ENCODE assay signal across 1 cellular context in the genomic region with DNA sequence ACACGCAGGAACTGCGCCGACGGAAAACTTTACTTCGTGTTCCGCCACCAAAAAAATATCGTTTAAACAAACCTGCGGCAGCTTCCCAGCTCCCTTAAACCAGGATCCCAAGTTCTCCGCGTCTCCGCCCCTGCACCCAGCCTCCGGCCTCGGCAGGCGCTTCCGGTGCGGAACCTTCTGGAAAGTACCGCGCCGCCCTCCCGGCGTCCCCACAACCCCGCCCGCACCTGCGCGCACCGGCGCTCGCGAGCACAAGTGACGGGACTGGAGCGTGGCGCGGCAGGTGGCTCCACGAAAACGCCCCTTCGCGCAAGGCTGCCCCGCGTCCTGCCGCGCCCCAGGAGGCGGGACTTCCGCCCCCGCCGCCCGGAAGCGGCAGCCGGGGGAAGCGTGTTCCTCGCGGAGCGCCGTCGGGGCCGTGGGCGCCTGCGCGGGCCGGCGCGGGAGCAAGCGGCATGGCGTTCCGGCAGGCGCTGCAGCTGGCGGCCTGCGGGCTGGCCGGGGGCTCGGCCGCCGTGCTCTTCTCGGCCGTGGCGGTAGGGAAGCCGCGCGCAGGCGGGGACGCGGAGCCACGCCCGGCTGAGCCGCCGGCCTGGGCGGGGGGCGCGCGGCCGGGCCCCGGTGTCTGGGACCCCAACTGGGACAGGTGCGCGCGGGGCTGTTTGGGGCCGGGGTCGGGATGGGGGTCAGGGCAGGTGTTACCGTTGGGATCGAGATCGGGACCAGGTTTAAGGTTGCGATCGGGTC.
TF ChIP-seq lines count a peak whose summit lies in the region.

A gene (plus strand): TSS at position 421 of the 747 bp plus-strand sequence. CDS start 35 bp downstream, at position 456.

TF ChIP-seq in K562, 482 proteins besides CTCF, POLR2A, EP300 and RAD21 (continued from another document and continues in another):
- TF ChIP-seq, protein P1, sequence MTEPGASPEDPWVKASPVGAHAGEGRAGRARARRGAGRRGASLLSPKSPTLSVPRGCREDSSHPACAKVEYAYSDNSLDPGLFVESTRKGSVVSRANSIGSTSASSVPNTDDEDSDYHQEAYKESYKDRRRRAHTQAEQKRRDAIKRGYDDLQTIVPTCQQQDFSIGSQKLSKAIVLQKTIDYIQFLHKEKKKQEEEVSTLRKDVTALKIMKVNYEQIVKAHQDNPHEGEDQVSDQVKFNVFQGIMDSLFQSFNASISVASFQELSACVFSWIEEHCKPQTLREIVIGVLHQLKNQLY (CRISPR knock-in tag; conservative IDR thresholded peaks at IDR 0.05): no peak
- TF ChIP-seq NFYB (IDR thresholded peaks at IDR 0.05; ENCODE audit: extremely low read depth, insufficient read length): no peak
- TF ChIP-seq RBFOX2 (IDR thresholded peaks at IDR 0.05; ENCODE audit: low read depth, low read length): peak; percentile 89
- TF ChIP-seq, protein P2, sequence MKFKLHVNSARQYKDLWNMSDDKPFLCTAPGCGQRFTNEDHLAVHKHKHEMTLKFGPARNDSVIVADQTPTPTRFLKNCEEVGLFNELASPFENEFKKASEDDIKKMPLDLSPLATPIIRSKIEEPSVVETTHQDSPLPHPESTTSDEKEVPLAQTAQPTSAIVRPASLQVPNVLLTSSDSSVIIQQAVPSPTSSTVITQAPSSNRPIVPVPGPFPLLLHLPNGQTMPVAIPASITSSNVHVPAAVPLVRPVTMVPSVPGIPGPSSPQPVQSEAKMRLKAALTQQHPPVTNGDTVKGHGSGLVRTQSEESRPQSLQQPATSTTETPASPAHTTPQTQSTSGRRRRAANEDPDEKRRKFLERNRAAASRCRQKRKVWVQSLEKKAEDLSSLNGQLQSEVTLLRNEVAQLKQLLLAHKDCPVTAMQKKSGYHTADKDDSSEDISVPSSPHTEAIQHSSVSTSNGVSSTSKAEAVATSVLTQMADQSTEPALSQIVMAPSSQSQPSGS (CRISPR knock-in tag; IDR thresholded peaks at IDR 0.05): no peak
- TF ChIP-seq FOXK2 (conservative IDR thresholded peaks at IDR 0.05 in 1 of 2, IDR thresholded peaks at IDR 0.05 in 1 of 2; ENCODE audit: low read depth in 2 of 2): no peak
- TF ChIP-seq CAMTA2 (CRISPR knock-in tag; conservative IDR thresholded peaks at IDR 0.05): no peak
- peak; percentile 69 for TF ChIP-seq CREM (IDR thresholded peaks at IDR 0.05; ENCODE audit: low read depth)
- TF ChIP-seq GTF2E2 (tag; IDR thresholded peaks at IDR 0.05): no peak
- TF ChIP-seq, protein P3, sequence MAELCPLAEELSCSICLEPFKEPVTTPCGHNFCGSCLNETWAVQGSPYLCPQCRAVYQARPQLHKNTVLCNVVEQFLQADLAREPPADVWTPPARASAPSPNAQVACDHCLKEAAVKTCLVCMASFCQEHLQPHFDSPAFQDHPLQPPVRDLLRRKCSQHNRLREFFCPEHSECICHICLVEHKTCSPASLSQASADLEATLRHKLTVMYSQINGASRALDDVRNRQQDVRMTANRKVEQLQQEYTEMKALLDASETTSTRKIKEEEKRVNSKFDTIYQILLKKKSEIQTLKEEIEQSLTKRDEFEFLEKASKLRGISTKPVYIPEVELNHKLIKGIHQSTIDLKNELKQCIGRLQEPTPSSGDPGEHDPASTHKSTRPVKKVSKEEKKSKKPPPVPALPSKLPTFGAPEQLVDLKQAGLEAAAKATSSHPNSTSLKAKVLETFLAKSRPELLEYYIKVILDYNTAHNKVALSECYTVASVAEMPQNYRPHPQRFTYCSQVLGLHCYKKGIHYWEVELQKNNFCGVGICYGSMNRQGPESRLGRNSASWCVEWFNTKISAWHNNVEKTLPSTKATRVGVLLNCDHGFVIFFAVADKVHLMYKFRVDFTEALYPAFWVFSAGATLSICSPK (IDR thresholded peaks at IDR 0.05; ENCODE audit: borderline replicate concordance): no peak
- TF ChIP-seq CC2D1A (IDR thresholded peaks at IDR 0.05): no peak
- TF ChIP-seq ZBTB8A (IDR thresholded peaks at IDR 0.05; ENCODE audit: partially characterized antibody): no peak
- no peak for TF ChIP-seq GTF2F1 (IDR thresholded peaks at IDR 0.05; ENCODE audit: low read depth, low read length)
- TF ChIP-seq SMAD1 (IDR thresholded peaks at IDR 0.05; ENCODE audit: low read depth, low read length, partially characterized antibody): no peak
- TF ChIP-seq, protein P4, sequence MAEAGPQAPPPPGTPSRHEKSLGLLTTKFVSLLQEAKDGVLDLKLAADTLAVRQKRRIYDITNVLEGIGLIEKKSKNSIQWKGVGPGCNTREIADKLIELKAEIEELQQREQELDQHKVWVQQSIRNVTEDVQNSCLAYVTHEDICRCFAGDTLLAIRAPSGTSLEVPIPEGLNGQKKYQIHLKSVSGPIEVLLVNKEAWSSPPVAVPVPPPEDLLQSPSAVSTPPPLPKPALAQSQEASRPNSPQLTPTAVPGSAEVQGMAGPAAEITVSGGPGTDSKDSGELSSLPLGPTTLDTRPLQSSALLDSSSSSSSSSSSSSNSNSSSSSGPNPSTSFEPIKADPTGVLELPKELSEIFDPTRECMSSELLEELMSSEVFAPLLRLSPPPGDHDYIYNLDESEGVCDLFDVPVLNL (CRISPR knock-in tag; IDR thresholded peaks at IDR 0.05; ENCODE audit: low read depth): no peak
- TF ChIP-seq, protein P5, sequence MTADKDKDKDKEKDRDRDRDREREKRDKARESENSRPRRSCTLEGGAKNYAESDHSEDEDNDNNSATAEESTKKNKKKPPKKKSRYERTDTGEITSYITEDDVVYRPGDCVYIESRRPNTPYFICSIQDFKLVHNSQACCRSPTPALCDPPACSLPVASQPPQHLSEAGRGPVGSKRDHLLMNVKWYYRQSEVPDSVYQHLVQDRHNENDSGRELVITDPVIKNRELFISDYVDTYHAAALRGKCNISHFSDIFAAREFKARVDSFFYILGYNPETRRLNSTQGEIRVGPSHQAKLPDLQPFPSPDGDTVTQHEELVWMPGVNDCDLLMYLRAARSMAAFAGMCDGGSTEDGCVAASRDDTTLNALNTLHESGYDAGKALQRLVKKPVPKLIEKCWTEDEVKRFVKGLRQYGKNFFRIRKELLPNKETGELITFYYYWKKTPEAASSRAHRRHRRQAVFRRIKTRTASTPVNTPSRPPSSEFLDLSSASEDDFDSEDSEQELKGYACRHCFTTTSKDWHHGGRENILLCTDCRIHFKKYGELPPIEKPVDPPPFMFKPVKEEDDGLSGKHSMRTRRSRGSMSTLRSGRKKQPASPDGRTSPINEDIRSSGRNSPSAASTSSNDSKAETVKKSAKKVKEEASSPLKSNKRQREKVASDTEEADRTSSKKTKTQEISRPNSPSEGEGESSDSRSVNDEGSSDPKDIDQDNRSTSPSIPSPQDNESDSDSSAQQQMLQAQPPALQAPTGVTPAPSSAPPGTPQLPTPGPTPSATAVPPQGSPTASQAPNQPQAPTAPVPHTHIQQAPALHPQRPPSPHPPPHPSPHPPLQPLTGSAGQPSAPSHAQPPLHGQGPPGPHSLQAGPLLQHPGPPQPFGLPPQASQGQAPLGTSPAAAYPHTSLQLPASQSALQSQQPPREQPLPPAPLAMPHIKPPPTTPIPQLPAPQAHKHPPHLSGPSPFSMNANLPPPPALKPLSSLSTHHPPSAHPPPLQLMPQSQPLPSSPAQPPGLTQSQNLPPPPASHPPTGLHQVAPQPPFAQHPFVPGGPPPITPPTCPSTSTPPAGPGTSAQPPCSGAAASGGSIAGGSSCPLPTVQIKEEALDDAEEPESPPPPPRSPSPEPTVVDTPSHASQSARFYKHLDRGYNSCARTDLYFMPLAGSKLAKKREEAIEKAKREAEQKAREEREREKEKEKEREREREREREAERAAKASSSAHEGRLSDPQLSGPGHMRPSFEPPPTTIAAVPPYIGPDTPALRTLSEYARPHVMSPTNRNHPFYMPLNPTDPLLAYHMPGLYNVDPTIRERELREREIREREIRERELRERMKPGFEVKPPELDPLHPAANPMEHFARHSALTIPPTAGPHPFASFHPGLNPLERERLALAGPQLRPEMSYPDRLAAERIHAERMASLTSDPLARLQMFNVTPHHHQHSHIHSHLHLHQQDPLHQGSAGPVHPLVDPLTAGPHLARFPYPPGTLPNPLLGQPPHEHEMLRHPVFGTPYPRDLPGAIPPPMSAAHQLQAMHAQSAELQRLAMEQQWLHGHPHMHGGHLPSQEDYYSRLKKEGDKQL (CRISPR knock-in tag; IDR thresholded peaks at IDR 0.05; ENCODE audit: borderline replicate concordance): no peak
- no peak for TF ChIP-seq GTF2A2 (tag; IDR thresholded peaks at IDR 0.05)
- TF ChIP-seq ZNF3 (CRISPR knock-in tag; IDR thresholded peaks at IDR 0.05): no peak
- TF ChIP-seq HNRNPK (IDR thresholded peaks at IDR 0.05; ENCODE audit: low read depth, low read length, poor library complexity, severe bottlenecking): no peak
- no peak for TF ChIP-seq SMARCA4 (IDR thresholded peaks at IDR 0.05)
- TF ChIP-seq RBM17 (IDR thresholded peaks at IDR 0.05; ENCODE audit: borderline replicate concordance, low read depth, low read length): no peak
- TF ChIP-seq THRAP3 (IDR thresholded peaks at IDR 0.05; ENCODE audit: borderline replicate concordance): no peak
- no peak for TF ChIP-seq BMI1 (IDR thresholded peaks at IDR 0.05; ENCODE audit: low read length)
- no peak for TF ChIP-seq XRCC4 (IDR thresholded peaks at IDR 0.05; ENCODE audit: extremely low read depth, insufficient read depth, insufficient read length)
- TF ChIP-seq, protein P6, sequence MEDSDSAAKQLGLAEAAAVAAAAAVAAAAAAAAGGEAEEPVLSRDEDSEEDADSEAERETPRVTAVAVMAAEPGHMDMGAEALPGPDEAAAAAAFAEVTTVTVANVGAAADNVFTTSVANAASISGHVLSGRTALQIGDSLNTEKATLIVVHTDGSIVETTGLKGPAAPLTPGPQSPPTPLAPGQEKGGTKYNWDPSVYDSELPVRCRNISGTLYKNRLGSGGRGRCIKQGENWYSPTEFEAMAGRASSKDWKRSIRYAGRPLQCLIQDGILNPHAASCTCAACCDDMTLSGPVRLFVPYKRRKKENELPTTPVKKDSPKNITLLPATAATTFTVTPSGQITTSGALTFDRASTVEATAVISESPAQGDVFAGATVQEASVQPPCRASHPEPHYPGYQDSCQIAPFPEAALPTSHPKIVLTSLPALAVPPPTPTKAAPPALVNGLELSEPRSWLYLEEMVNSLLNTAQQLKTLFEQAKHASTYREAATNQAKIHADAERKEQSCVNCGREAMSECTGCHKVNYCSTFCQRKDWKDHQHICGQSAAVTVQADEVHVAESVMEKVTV (CRISPR knock-in tag; IDR thresholded peaks at IDR 0.05): no peak
- TF ChIP-seq, protein P7, sequence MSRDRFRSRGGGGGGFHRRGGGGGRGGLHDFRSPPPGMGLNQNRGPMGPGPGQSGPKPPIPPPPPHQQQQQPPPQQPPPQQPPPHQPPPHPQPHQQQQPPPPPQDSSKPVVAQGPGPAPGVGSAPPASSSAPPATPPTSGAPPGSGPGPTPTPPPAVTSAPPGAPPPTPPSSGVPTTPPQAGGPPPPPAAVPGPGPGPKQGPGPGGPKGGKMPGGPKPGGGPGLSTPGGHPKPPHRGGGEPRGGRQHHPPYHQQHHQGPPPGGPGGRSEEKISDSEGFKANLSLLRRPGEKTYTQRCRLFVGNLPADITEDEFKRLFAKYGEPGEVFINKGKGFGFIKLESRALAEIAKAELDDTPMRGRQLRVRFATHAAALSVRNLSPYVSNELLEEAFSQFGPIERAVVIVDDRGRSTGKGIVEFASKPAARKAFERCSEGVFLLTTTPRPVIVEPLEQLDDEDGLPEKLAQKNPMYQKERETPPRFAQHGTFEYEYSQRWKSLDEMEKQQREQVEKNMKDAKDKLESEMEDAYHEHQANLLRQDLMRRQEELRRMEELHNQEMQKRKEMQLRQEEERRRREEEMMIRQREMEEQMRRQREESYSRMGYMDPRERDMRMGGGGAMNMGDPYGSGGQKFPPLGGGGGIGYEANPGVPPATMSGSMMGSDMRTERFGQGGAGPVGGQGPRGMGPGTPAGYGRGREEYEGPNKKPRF (IDR thresholded peaks at IDR 0.05; ENCODE audit: low read depth, low read length): no peak
- no peak for TF ChIP-seq ZKSCAN3 (CRISPR knock-in tag; IDR thresholded peaks at IDR 0.05)
- TF ChIP-seq, protein P8, sequence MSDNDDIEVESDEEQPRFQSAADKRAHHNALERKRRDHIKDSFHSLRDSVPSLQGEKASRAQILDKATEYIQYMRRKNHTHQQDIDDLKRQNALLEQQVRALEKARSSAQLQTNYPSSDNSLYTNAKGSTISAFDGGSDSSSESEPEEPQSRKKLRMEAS (CRISPR knock-in tag; IDR thresholded peaks at IDR 0.05): peak; percentile 93
- TF ChIP-seq TBP (optimal IDR thresholded peaks at IDR 0.05; ENCODE audit: low read depth, low read length): no peak
- TF ChIP-seq STAG1 (CRISPR knock-in tag; IDR thresholded peaks at IDR 0.05; ENCODE audit: borderline replicate concordance): no peak
- no peak for TF ChIP-seq CSDE1 (IDR thresholded peaks at IDR 0.05)
- TF ChIP-seq WHSC1 (IDR thresholded peaks at IDR 0.05; ENCODE audit: low read length): no peak
- no peak for TF ChIP-seq HNRNPLL (IDR thresholded peaks at IDR 0.05; ENCODE audit: low read depth, low read length, poor library complexity, severe bottlenecking)
- no peak for TF ChIP-seq TGIF2 (CRISPR knock-in tag; IDR thresholded peaks at IDR 0.05)
- TF ChIP-seq ZNF830 (CRISPR knock-in tag; IDR thresholded peaks at IDR 0.05): no peak
- no peak for TF ChIP-seq YBX1 (IDR thresholded peaks at IDR 0.05)
- TF ChIP-seq MBD2 (IDR thresholded peaks at IDR 0.05; ENCODE audit: borderline replicate concordance, low read depth): no peak
- TF ChIP-seq, protein P9, sequence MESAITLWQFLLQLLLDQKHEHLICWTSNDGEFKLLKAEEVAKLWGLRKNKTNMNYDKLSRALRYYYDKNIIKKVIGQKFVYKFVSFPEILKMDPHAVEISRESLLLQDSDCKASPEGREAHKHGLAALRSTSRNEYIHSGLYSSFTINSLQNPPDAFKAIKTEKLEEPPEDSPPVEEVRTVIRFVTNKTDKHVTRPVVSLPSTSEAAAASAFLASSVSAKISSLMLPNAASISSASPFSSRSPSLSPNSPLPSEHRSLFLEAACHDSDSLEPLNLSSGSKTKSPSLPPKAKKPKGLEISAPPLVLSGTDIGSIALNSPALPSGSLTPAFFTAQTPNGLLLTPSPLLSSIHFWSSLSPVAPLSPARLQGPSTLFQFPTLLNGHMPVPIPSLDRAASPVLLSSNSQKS (CRISPR knock-in tag; IDR thresholded peaks at IDR 0.05): no peak
- TF ChIP-seq, protein P10, sequence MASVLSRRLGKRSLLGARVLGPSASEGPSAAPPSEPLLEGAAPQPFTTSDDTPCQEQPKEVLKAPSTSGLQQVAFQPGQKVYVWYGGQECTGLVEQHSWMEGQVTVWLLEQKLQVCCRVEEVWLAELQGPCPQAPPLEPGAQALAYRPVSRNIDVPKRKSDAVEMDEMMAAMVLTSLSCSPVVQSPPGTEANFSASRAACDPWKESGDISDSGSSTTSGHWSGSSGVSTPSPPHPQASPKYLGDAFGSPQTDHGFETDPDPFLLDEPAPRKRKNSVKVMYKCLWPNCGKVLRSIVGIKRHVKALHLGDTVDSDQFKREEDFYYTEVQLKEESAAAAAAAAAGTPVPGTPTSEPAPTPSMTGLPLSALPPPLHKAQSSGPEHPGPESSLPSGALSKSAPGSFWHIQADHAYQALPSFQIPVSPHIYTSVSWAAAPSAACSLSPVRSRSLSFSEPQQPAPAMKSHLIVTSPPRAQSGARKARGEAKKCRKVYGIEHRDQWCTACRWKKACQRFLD (CRISPR knock-in tag; IDR thresholded peaks at IDR 0.05): peak; percentile 77; the same call in 1 of the 2 replicates
